38 cellular contexts compared by ENCODE assay signal in genomic region chr6:158942349-158942748, GRCh38.
"Had no signal": no experiment of that assay in that cellular context is flagged by ENCODE, and none has a peak within 500 bp of the region (broad histone marks: within the 10 kb centered on the region; RNA-seq: fewer than 3 reads in every experiment).

No MANE protein-coding gene starts in this region.

- H3K27me3 ChIP-seq: adrenal gland, ascending aorta, body of pancreas, brain microvascular endothelial cell, breast epithelium, cardiac muscle cell, colonic mucosa had no signal

- H3K4me1 ChIP-seq: adrenal gland, ascending aorta, body of pancreas, breast epithelium, colonic mucosa had no signal

- H3K27ac Mint-ChIP-seq: activated naive CD4-positive, alpha-beta T cell treated with anti-CD3 and anti-CD28 coated beads for 36 hours; activated naive CD4-positive, alpha-beta T cell treated with anti-CD3 and anti-CD28 coated beads, Interleukin-2, amount 10 ng/mL, durations not matched to agents 7 days and 5 days; activated naive CD4-positive, alpha-beta T cell treated with anti-CD3 and anti-CD28 coated beads, Interleukin-2, amount 50 U/mL, for 24 hours; activated naive CD4-positive, alpha-beta T cell treated with anti-CD3 and anti-CD28 coated beads, Interleukin-2, amount 50 U/mL, for 72 hours; activated naive CD8-positive, alpha-beta T cell treated with anti-CD3 and anti-CD28 coated beads for 36 hours; activated naive CD8-positive, alpha-beta T cell treated with anti-CD3 and anti-CD28 coated beads, Interleukin-2, amount 10 ng/mL, durations not matched to agents 7 days and 5 days; activated naive CD8-positive, alpha-beta T cell treated with anti-CD3 and anti-CD28 coated beads, Interleukin-2, amount 50 U/mL, for 24 hours; activated T-helper 1 cell treated with anti-CD3 and anti-CD28 coated beads, Interleukin-12 subunit alpha, Interleukin-12 subunit beta, Interleukin-2, Interleukin-4 antibody, amounts not matched to agents 30 ng/mL and 10 ng/mL and 1 ng/mL, durations not matched to agents 14 hours and 24 hours and 36 hours; activated T-helper 17 cell treated with anti-CD3 and anti-CD28 coated beads, Interleukin-2, amount 50 U/mL, for 72 hours; activated T-helper 2 cell treated with anti-CD3 and anti-CD28 coated beads, Interferon-gamma antibody, Interleukin-2, Interleukin-4, amounts not matched to agents 10 μg/mL and 5 μg/mL and 100 μg/mL, durations not matched to agents 14 hours and 24 hours and 36 hours; brain had no signal

- H3K27ac ChIP-seq: adrenal gland, ascending aorta, body of pancreas, brain microvascular endothelial cell, breast epithelium, cardiac muscle cell, colonic mucosa had no signal

- H3K9me3 Mint-ChIP-seq: activated naive CD4-positive, alpha-beta T cell treated with anti-CD3 and anti-CD28 coated beads, Interleukin-2, amount 50 U/mL, for 24 hours; activated T-helper 17 cell treated with anti-CD3 and anti-CD28 coated beads, Interleukin-2, amount 50 U/mL, for 72 hours; central memory CD8-positive, alpha-beta T cell had no signal

- H3K27me3 Mint-ChIP-seq: activated naive CD8-positive, alpha-beta T cell; brain had no signal

- H3K36me3 Mint-ChIP-seq: activated naive CD4-positive, alpha-beta T cell treated with anti-CD3 and anti-CD28 coated beads, Interleukin-2, amount 10 ng/mL, durations not matched to agents 7 days and 5 days; activated naive CD8-positive, alpha-beta T cell treated with anti-CD3 and anti-CD28 coated beads, Interleukin-2, amount 10 ng/mL, durations not matched to agents 7 days and 5 days had no signal

- H3K4me3 Mint-ChIP-seq: activated naive CD4-positive, alpha-beta T cell treated with anti-CD3 and anti-CD28 coated beads for 36 hours; activated naive CD4-positive, alpha-beta T cell treated with anti-CD3 and anti-CD28 coated beads, Interleukin-2, amount 10 ng/mL, durations not matched to agents 7 days and 5 days; activated naive CD4-positive, alpha-beta T cell treated with anti-CD3 and anti-CD28 coated beads, Interleukin-2, amount 50 U/mL, for 24 hours; activated naive CD8-positive, alpha-beta T cell; activated naive CD8-positive, alpha-beta T cell treated with anti-CD3 and anti-CD28 coated beads for 36 hours; activated naive CD8-positive, alpha-beta T cell treated with anti-CD3 and anti-CD28 coated beads, Interleukin-2, amount 10 ng/mL, durations not matched to agents 7 days and 5 days; activated naive CD8-positive, alpha-beta T cell treated with anti-CD3 and anti-CD28 coated beads, Interleukin-2, amount 50 U/mL, for 24 hours; activated T-cell treated with anti-CD3 and anti-CD28 coated beads, Interleukin-2, amount 50 U/mL, for 72 hours; activated T-helper 1 cell treated with anti-CD3 and anti-CD28 coated beads, Interleukin-12 subunit alpha, Interleukin-12 subunit beta, Interleukin-2, Interleukin-4 antibody, amounts not matched to agents 30 ng/mL and 10 ng/mL and 1 ng/mL, durations not matched to agents 14 hours and 24 hours and 36 hours; activated T-helper 17 cell treated with anti-CD3 and anti-CD28 coated beads, Interleukin-2, amount 50 U/mL, for 72 hours; brain; central memory CD8-positive, alpha-beta T cell had no signal

- H3K4me3 ChIP-seq: adrenal gland, ascending aorta, body of pancreas, breast epithelium, cardiac muscle cell, colonic mucosa had no signal

- H3K9me3 ChIP-seq: adrenal gland, ascending aorta, body of pancreas, colonic mucosa had no signal

- FAIRE-seq: astrocyte, bronchial epithelial cell had no signal

- H3K36me3 ChIP-seq: adrenal gland, ascending aorta, brain microvascular endothelial cell, breast epithelium, cardiac muscle cell, colonic mucosa had no signal

- ATAC-seq: activated naive CD4-positive, alpha-beta T cell treated with anti-CD3 and anti-CD28 coated beads, Interleukin-2, amount 50 U/mL, for 72 hours; activated naive CD8-positive, alpha-beta T cell treated with anti-CD3 and anti-CD28 coated beads, Interleukin-2, amount 50 U/mL, for 24 hours; activated T-cell treated with anti-CD3 and anti-CD28 coated beads, Interleukin-2, amount 50 U/mL, for 72 hours; activated T-helper 17 cell treated with anti-CD3 and anti-CD28 coated beads, Interleukin-2, amount 50 U/mL, for 72 hours; body of pancreas had no signal

- DNase-seq: activated effector memory CD4-positive, alpha-beta T cell treated with anti-CD3 and anti-CD28 coated beads, Interleukin-2, amount 50 U/mL, for 16 hours; activated effector memory CD4-positive, alpha-beta T cell treated with Interleukin-2 at 50 U/mL for 16 hours; activated gamma-delta T cell; activated gamma-delta T cell treated with Interleukin-2 at 50 U/mL for 16 hours; activated naive CD4-positive, alpha-beta T cell; activated naive CD4-positive, alpha-beta T cell treated with anti-CD3 and anti-CD28 coated beads for 36 hours; activated naive CD4-positive, alpha-beta T cell treated with anti-CD3 and anti-CD28 coated beads, Interleukin-2, amount 10 ng/mL, durations not matched to agents 7 days and 5 days; activated naive CD4-positive, alpha-beta T cell treated with anti-CD3 and anti-CD28 coated beads, Interleukin-2, amount 50 U/mL, for 16 hours; activated naive CD4-positive, alpha-beta T cell treated with Interleukin-2 at 50 U/mL for 16 hours; activated naive CD8-positive, alpha-beta T cell treated with anti-CD3 and anti-CD28 coated beads for 36 hours; activated naive CD8-positive, alpha-beta T cell treated with anti-CD3 and anti-CD28 coated beads, Interleukin-2, amount 10 ng/mL, durations not matched to agents 7 days and 5 days; activated naive CD8-positive, alpha-beta T cell treated with anti-CD3 and anti-CD28 coated beads, Interleukin-2, amount 50 U/mL, for 24 hours; activated T-cell treated with anti-CD3 and anti-CD28 coated beads, Interleukin-2, amount 50 U/mL, for 48 hours; activated T-cell treated with anti-CD3 and anti-CD28 coated beads, Interleukin-2, amount 50 U/mL, for 72 hours; adrenal gland; amniotic stem cell; amygdala; anterior cingulate cortex; aorta; body of pancreas; brain microvascular endothelial cell; caudate nucleus; central memory CD4-positive, alpha-beta T cell; cerebellar nuclear complex; colonic mucosa had no signal
